Comparison of ENCODE assay signal across 9 cellular contexts in the genomic region with DNA sequence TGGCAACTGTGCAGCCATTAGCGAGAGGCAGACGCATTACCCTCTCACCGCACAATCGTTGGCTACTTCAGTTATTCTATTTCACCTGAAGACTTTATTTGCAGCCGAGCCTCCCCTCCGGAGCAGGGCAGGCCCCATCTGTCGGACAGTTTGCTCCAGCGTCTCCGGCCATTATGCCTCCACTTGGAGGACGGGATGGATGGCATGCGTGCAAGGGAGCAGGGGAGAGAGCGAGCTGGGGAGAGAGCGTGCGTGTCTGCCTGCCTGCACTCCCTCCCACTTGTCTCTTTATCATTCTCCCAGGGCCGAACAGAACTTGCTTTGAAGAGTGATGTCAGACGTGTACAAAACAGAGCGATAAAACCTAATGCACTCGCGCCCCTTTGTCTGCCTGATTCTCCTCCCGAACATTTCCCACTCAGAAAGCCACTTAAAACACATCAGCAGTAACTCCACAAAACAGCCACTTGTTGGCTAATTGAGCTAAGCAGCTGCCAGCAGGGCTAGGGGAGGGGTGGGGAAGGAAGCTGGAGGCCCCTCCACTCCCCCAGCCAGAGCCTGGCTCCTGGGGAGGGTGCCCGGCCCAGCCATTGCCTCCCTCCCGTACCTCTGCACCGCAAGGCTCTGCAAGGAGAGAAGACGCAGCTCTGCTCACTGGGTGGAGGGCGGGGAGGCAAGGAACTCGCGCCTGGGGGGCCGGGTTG. TPM values are rescaled to one million over a fixed set of nuclear protein-coding genes. Genes with fewer than 3 reads are reported as not detected.
DNase-seq lines count a peak whose midpoint lies in the region; ATAC-seq and TF ChIP-seq lines count a peak whose summit lies in the region.
"Had no signal": no experiment of that assay in that cellular context is flagged by ENCODE, and none has a peak within 500 bp of the region (broad histone marks: within the 10 kb centered on the region; RNA-seq: fewer than 3 reads in every experiment).

No MANE protein-coding gene starts in this region.

- in situ Hi-C loops in astrocyte of the spinal cord (cut with HindIII; ENCODE audit: low sequenced_read_pairs): no loop called here

- no peak for TF ChIP-seq POLR2A in Peyer's patch (IDR thresholded peaks at IDR 0.05)

- H3K4me3 ChIP-seq in astrocyte of the spinal cord (ENCODE audit: low read depth, low read length) (peak overlapping the region; percentile 10), kidney epithelial cell (ENCODE audit: low read depth, low read length) (peak overlapping the region; percentile 7), Peyer's patch (peak overlapping the region in 1 of 4 donors; percentile 21)

- no peaks in the 10 kb centered on the region for H3K36me3 ChIP-seq in kidney epithelial cell (ENCODE audit: control insufficient read depth, insufficient read depth, low read length)
- no peaks in the 10 kb centered on the region for H3K36me3 ChIP-seq in Peyer's patch

- H3K4me1 ChIP-seq in Peyer's patch: peaks cover 0 to 8% (median 0%) of the 10 kb centered on the region in 4 donors

- DNase-seq in AG08396 (ENCODE audit: low spot score): peak; percentile 69
- DNase-seq in NCI-H128 (lab: John Stamatoyannopoulos, UW; ENCODE audit: unreplicated experiment): peak; percentile 95
- DNase-seq in astrocyte of the spinal cord (ENCODE audit: low read depth, low spot score): peak; percentile 8
- DNase-seq in kidney epithelial cell (ENCODE audit: low read depth): no peak
- DNase-seq in activated CD4-positive, alpha-beta T cell treated with anti-CD3 and anti-CD28 coated beads, Interleukin-2, amount 50 U/mL, for 4 hours: no peak
- DNase-seq in activated effector memory CD4-positive, alpha-beta T cell treated with Interleukin-2 at 50 U/mL for 16 hours: no peak
- no peak for DNase-seq in Peyer's patch

- ATAC-seq in HG02852 (IDR thresholded peaks at IDR 0.05; ENCODE audit: unreplicated experiment): no peak

- H3K27me3 ChIP-seq in kidney epithelial cell (ENCODE audit: control insufficient read depth, insufficient read depth, low read length) (peaks cover 31% of the 10 kb centered on the region), Peyer's patch (no peaks in the 10 kb centered on the region)

- no peak overlapping the region for H3K27ac ChIP-seq in Peyer's patch
- H3K27ac ChIP-seq: HL-60 had no signal

- no peak for TF ChIP-seq CTCF in astrocyte of the spinal cord (IDR thresholded peaks at IDR 0.05; ENCODE audit: low read depth, low read length)
- TF ChIP-seq CTCF in kidney epithelial cell (IDR thresholded peaks at IDR 0.05; ENCODE audit: insufficient read depth, low read length, poor library complexity, severe bottlenecking): no peak
- TF ChIP-seq CTCF in Peyer's patch (IDR thresholded peaks at IDR 0.05): no peak

- H3K9me3 ChIP-seq in Peyer's patch: no peaks in the 10 kb centered on the region

RNA-seq across cellular contexts. Expression of a gene that starts 43.4 kb away (rescaled TPM):
- total RNA-seq in kidney epithelial cell: 40.5 and 49.5 TPM in 2 replicates
- 10 to 100 TPM; 27.3 to 57.8 (median 31.8) TPM for total RNA-seq in Peyer's patch

Comparison
In these comparisons a context has a peak if more than half of its experiments do, and no peak if none do; other contexts are left out.
1. DNase-seq: peak in AG08396 (single experiment), NCI-H128 (single experiment) and astrocyte of the spinal cord (single experiment); none in kidney epithelial cell (single experiment), activated CD4-positive, alpha-beta T cell treated with anti-CD3 and anti-CD28 coated beads, Interleukin-2, amount 50 U/mL, for 4 hours (0 of 2), activated effector memory CD4-positive, alpha-beta T cell treated with Interleukin-2 at 50 U/mL for 16 hours (single experiment) and Peyer's patch (0 of 3).